In the genomic region with DNA sequence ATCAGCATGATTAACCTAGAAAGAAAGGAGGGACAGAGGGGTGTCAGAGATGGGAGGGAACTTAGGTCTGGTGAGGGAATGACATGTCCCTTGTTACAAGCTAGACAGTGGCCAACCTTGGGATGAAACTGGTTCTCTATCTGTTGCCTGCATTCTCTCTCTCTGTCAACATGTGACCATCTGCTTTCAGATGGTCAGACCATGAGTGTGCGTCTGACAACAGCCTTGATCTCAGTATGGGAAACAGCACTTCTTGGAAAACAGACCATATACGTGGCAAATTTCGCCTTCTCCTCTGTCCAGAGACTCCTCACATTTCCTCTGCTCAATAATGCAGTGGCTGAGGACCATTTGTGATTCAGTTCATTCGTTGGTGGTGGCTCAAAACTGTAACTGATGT, we compare ENCODE assay signal across 1 cellular context.
TF ChIP-seq lines count a peak whose summit lies in the region.

No MANE protein-coding gene starts in this region.

TF ChIP-seq in A549, 52 proteins besides CTCF, POLR2A, EP300 and RAD21 (continued from another document):
- TF ChIP-seq REST (IDR thresholded peaks at IDR 0.05): no peak
- TF ChIP-seq ELK1 (IDR thresholded peaks at IDR 0.05; ENCODE audit: low read depth, low read length): no peak
- no peak for TF ChIP-seq NFE2L2 (conservative IDR thresholded peaks at IDR 0.05; ENCODE audit: low read length)
- TF ChIP-seq CHD4 (IDR thresholded peaks at IDR 0.05; ENCODE audit: borderline replicate concordance): no peak
- no peak for TF ChIP-seq ZNF302 (CRISPR knock-in tag; IDR thresholded peaks at IDR 0.05)
- TF ChIP-seq POLR2AphosphoS2 (conservative IDR thresholded peaks at IDR 0.05; ENCODE audit: low read length): no peak
- TF ChIP-seq CBX2 (IDR thresholded peaks at IDR 0.05; ENCODE audit: borderline replicate concordance, low read depth): no peak
- TF ChIP-seq HDAC2 (IDR thresholded peaks at IDR 0.05): no peak
- TF ChIP-seq, protein P1, sequence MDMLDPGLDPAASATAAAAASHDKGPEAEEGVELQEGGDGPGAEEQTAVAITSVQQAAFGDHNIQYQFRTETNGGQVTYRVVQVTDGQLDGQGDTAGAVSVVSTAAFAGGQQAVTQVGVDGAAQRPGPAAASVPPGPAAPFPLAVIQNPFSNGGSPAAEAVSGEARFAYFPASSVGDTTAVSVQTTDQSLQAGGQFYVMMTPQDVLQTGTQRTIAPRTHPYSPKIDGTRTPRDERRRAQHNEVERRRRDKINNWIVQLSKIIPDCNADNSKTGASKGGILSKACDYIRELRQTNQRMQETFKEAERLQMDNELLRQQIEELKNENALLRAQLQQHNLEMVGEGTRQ (IDR thresholded peaks at IDR 0.05): no peak
- TF ChIP-seq HEYL (CRISPR knock-in tag; IDR thresholded peaks at IDR 0.05): no peak
- TF ChIP-seq CHD2 (IDR thresholded peaks at IDR 0.05; ENCODE audit: low read length, partially characterized antibody): no peak
- no peak for TF ChIP-seq FOXS1 (CRISPR knock-in tag; IDR thresholded peaks at IDR 0.05)
- TF ChIP-seq, protein P2, sequence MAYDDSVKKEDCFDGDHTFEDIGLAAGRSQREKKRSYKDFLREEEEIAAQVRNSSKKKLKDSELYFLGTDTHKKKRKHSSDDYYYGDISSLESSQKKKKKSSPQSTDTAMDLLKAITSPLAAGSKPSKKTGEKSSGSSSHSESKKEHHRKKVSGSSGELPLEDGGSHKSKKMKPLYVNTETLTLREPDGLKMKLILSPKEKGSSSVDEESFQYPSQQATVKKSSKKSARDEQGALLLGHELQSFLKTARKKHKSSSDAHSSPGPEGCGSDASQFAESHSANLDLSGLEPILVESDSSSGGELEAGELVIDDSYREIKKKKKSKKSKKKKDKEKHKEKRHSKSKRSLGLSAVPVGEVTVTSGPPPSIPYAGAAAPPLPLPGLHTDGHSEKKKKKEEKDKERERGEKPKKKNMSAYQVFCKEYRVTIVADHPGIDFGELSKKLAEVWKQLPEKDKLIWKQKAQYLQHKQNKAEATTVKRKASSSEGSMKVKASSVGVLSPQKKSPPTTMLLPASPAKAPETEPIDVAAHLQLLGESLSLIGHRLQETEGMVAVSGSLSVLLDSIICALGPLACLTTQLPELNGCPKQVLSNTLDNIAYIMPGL (CRISPR knock-in tag; IDR thresholded peaks at IDR 0.05; ENCODE audit: borderline replicate concordance): no peak
- no peak for TF ChIP-seq ZFP36 (IDR thresholded peaks at IDR 0.05; ENCODE audit: borderline replicate concordance, partially characterized antibody)
- no peak for TF ChIP-seq GATA3 (IDR thresholded peaks at IDR 0.05; ENCODE audit: borderline replicate concordance)
- no peak for TF ChIP-seq NR3C1 (IDR thresholded peaks at IDR 0.05)
- TF ChIP-seq RCOR1 (IDR thresholded peaks at IDR 0.05; ENCODE audit: low read depth, low read length): no peak
- TF ChIP-seq CBX8 (IDR thresholded peaks at IDR 0.05): no peak
- TF ChIP-seq RARB (CRISPR knock-in tag; IDR thresholded peaks at IDR 0.05): no peak
